Comparison of ENCODE assay signal across 1 cellular context in the genomic region with DNA sequence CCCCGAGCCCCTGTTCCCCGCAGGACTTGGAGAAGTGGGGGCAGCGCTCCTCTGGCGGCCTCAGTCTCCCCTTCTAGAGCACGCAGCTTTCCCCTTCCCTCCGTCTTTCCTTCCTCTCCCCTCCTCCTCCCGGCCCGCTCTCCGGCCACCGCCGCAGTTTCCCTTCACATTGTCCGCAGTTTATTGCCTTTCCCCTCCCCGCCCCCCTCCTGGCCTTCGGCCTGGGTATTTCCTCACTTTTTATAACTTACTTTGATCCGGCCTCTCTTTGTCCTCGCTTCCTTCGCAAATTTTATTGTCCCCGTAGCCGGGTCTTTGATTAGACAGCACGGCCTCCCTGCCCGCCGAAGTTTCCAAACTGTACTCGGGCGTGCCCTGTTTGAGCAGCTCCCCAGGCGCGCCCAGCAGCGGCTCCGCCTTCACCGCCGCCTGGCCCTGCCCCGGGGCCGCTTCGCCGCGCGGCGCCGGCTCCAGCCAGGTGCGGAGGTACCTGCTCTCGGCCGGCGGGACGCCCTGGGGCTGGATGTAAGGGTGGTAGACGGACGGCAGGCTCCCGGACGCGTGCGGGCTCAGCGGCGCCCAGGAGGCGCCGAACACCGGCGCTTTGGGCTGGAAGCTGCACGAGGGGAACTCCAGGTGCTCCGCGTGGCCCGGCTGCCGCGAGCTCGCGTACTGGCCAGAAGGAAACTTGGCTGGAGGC.
TF ChIP-seq lines count a peak whose summit lies in the region.

No MANE protein-coding gene starts in this region.

TF ChIP-seq in endothelial cell of umbilical vein, 7 proteins besides CTCF, POLR2A, EP300 and RAD21:
- TF ChIP-seq GATA2 (IDR thresholded peaks at IDR 0.05; ENCODE audit: insufficient read depth, insufficient read length, low read depth, low read length) (no peak), FOS (IDR thresholded peaks at IDR 0.05; ENCODE audit: borderline replicate concordance, insufficient read depth, low read length) (peak; percentile 11)
